Comparison of ENCODE assay signal across 11 cellular contexts in genomic region chr17:40498281-40499084, GRCh38.
DNase-seq lines count a peak whose midpoint lies in the region; ATAC-seq and TF ChIP-seq lines count a peak whose summit lies in the region.
"Had no signal": no experiment of that assay in that cellular context is flagged by ENCODE, and none has a peak within 500 bp of the region (broad histone marks: within the 10 kb centered on the region; RNA-seq: fewer than 3 reads in every experiment).

No MANE protein-coding gene starts in this region.

- H3K27me3 ChIP-seq in RWPE2 (ENCODE audit: insufficient read depth, poor library complexity, severe bottlenecking) (no peaks in the 10 kb centered on the region), tibial artery (no peaks in the 10 kb centered on the region)

- ATAC-seq in RWPE2 (ENCODE audit: low read depth) = no peak
- no peak for ATAC-seq in HG03342 (IDR thresholded peaks at IDR 0.05; ENCODE audit: unreplicated experiment)

- H3K4me1 ChIP-seq in RWPE2 (ENCODE audit: insufficient read depth, poor library complexity, severe bottlenecking) (peaks cover 43% of the 10 kb centered on the region), tibial artery (peaks cover 12 to 29% (median 21%) of the 10 kb centered on the region in 4 donors)

- H3K27ac ChIP-seq in RWPE2 (ENCODE audit: poor library complexity, severe bottlenecking) (peak overlapping the region; percentile 100), tibial artery (peak overlapping the region; percentile 54 to 66)

- DNase-seq in DMS53 (lab: John Stamatoyannopoulos, UW) (peak; percentile 26), DMS53 treated with DMSO at 0.1 percent for 48 hours (lab: John Stamatoyannopoulos, UW; ENCODE audit: unreplicated experiment) (no peak), RWPE2 (ENCODE audit: low spot score) (no peak), kidney glomerular epithelial cell (lab: John Stamatoyannopoulos, UW) (peak; percentile 31), tibial artery (no peak), cortex of kidney (lab: John Stamatoyannopoulos, UW) (no peak)
- DNase-seq in activated effector memory CD4-positive, alpha-beta T cell treated with anti-CD3 and anti-CD28 coated beads, Interleukin-2, amount 50 U/mL, for 16 hours = no peak
- DNase-seq: 8988T, activated B cell treated with CpG ODN at 0.5 μM for 24 hours, spleen had no signal

- intact Hi-C loops in tibial artery (cut with DNase I; ENCODE audit: low total_unique reads) = no loop called here

- TF ChIP-seq CTCF in RWPE2 (IDR thresholded peaks at IDR 0.05; ENCODE audit: poor library complexity, severe bottlenecking) (no peak), tibial artery (IDR thresholded peaks at IDR 0.05) (no peak)

- H3K9me3 ChIP-seq in RWPE2 (ENCODE audit: severe bottlenecking) = no peaks in the 10 kb centered on the region
- peaks cover 0 to 2% (median 0%) of the 10 kb centered on the region in 3 donors for H3K9me3 ChIP-seq in tibial artery
- H3K9me3 ChIP-seq: spleen had no signal

- H3K4me3 ChIP-seq in RWPE2 (ENCODE audit: severe bottlenecking) (peak overlapping the region; percentile 81), tibial artery (no peak overlapping the region)

- H3K36me3 ChIP-seq in RWPE2 (ENCODE audit: low read depth) (peaks cover 79% of the 10 kb centered on the region), tibial artery (no peaks in the 10 kb centered on the region)
- H3K36me3 ChIP-seq: spleen had no signal

Comparison
In these comparisons a context has a peak if more than half of its experiments do, and no peak if none do; other contexts are left out.
1. DNase-seq: peak in DMS53 (single experiment) and kidney glomerular epithelial cell (single experiment); none in DMS53 treated with DMSO at 0.1 percent for 48 hours (single experiment), RWPE2 (single experiment), tibial artery (0 of 2), activated effector memory CD4-positive, alpha-beta T cell treated with anti-CD3 and anti-CD28 coated beads, Interleukin-2, amount 50 U/mL, for 16 hours (single experiment) and cortex of kidney (single experiment).